ENCODE assay signal across 14 cellular contexts in the genomic region with DNA sequence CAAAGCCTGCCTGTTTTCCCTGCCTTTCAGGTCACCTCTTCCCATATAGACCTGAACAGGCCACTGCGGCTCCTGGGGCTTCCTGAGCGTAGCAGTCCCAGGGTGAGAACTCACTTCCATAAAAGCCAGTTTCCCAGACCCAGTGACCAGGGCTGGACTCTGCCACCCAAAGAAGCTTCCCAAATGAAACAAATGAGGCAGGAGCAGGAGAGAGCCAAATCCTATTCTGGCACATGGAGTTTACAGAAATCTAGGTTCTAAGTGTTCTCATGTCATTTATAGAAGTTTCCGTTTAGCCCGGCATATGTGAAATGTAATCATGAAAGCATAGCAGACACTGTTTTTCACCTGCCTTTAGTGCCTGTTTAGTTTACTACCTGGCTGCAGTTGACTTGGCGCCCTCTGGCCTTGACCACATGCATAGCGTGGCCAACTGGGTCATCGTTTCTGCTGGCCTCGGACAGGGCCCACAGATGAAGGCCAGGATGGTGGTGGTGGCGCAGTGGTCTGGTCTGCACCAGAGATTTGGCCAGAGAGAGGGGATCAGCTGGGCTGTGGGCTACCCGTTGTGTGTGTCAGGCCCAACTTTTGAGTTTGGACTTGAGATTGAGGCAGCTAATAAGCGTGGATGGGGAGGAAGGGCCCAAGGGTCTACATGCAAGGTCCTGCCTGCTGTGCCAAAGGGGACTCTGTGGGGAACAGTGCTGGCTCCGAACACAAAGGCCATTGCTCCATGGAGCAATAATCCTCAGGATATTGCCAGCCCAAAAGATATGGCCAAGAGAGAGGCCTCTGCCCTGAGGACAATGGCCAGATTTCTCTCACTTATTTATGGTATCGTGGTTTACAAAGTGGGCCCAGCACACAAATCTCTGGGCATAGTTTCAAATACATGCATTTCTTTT. TPM values are rescaled to one million over a fixed set of nuclear protein-coding genes. Genes with fewer than 3 reads are reported as not detected.
DNase-seq lines count a peak whose midpoint lies in the region; ATAC-seq and TF ChIP-seq lines count a peak whose summit lies in the region.
"Had no signal": no experiment of that assay in that cellular context is flagged by ENCODE, and none has a peak within 500 bp of the region (broad histone marks: within the 10 kb centered on the region; RNA-seq: fewer than 3 reads in every experiment).

No MANE protein-coding gene starts in this region.

- 66 to 78% methylated on average over 13 of the region's 13 CpGs for WGBS in esophagus, 2 donors
- 90 to 91% methylated on average over 13 of the region's 13 CpGs for WGBS in sigmoid colon, 2 donors

- H3K4me2 ChIP-seq in DOHH2 (ENCODE audit: low read length) = no peak overlapping the region

- no peak overlapping the region for H3K27ac ChIP-seq in DOHH2 (ENCODE audit: low read depth, low read length)
- H3K27ac ChIP-seq in Panc1 (ENCODE audit: low read length) = peak overlapping the region; percentile 74
- H3K27ac ChIP-seq in esophagus (ENCODE audit: low read depth in 2 of 2, low read length in 1 of 2) = peak overlapping the region; percentile 50 to 79
- peak overlapping the region; percentile 84 to 98 (median 95) for H3K27ac ChIP-seq in sigmoid colon
- H3K27ac ChIP-seq: spleen had no signal

- POLR2A ChIA-PET in Panc1 (lab: Charles Lee) = no interaction called here

- peaks cover 48% of the 10 kb centered on the region for H3K27me3 ChIP-seq in DOHH2 (ENCODE audit: control insufficient read depth, low read length)
- no peaks in the 10 kb centered on the region for H3K27me3 ChIP-seq in Panc1 (ENCODE audit: control insufficient read depth, insufficient read depth, low read length)
- H3K27me3 ChIP-seq in esophagus (ENCODE audit: control insufficient read depth in 1 of 2, insufficient read depth in 2 of 2, low read length in 2 of 2) = no peaks in the 10 kb centered on the region
- H3K27me3 ChIP-seq in sigmoid colon = no peaks in the 10 kb centered on the region
- H3K27me3 ChIP-seq: BLaER1 treated with 17β-estradiol and CSF1 and Interleukin-3, amounts not matched to agents 10 nM and 100 nM; spleen had no signal

- in situ Hi-C loops in Panc1 (cut with HindIII; ENCODE audit: low pct_unique_long_range_greater_than_20kb, low sequenced_read_pairs) = no loop called here

- TF ChIP-seq EP300 in sigmoid colon (IDR thresholded peaks at IDR 0.05) = no peak

- no peaks in the 10 kb centered on the region for H4K20me1 ChIP-seq in DOHH2 (ENCODE audit: control insufficient read depth, insufficient read depth, low read depth, low read length)

- no peaks in the 10 kb centered on the region for H3K79me2 ChIP-seq in DOHH2 (ENCODE audit: control insufficient read depth, low read length)

- H3K9me3 ChIP-seq in DOHH2 (ENCODE audit: control insufficient read depth, insufficient read depth, low read length) (no peaks in the 10 kb centered on the region), Panc1 (ENCODE audit: control insufficient read depth, insufficient read depth, low read depth, low read length) (no peaks in the 10 kb centered on the region), esophagus (ENCODE audit: control insufficient read depth in 2 of 2, insufficient read depth in 1 of 2, low read depth in 1 of 2, low read length in 1 of 2) (no peaks in the 10 kb centered on the region), sigmoid colon (no peaks in the 10 kb centered on the region)
- H3K9me3 ChIP-seq: BLaER1 treated with 17β-estradiol and CSF1 and Interleukin-3, amounts not matched to agents 10 nM and 100 nM; spleen had no signal

- TF ChIP-seq POLR2A in sigmoid colon (IDR thresholded peaks at IDR 0.05) = no peak

- peak; percentile 11 for TF ChIP-seq CTCF in DOHH2 (IDR thresholded peaks at IDR 0.05; ENCODE audit: low read depth, low read length, poor library complexity, severe bottlenecking)
- TF ChIP-seq CTCF in Panc1 (IDR thresholded peaks at IDR 0.05) = no peak
- no peak for TF ChIP-seq CTCF in sigmoid colon (IDR thresholded peaks at IDR 0.05)

- no TSS peak for BruUV-seq in Panc1 (replicated peaks; lab: Mats Ljungman, UMichigan)

- peaks cover 7% of the 10 kb centered on the region for H3K4me1 ChIP-seq in DOHH2 (ENCODE audit: control insufficient read depth, low read length)
- H3K4me1 ChIP-seq in Panc1 (ENCODE audit: control insufficient read depth, insufficient read depth, low read length) = peaks cover 83% of the 10 kb centered on the region
- H3K4me1 ChIP-seq in esophagus (ENCODE audit: control insufficient read depth in 2 of 2, insufficient read depth in 2 of 2, low read length in 1 of 2) = peaks cover 20 to 32% of the 10 kb centered on the region in 2 donors
- peaks cover 0 to 98% (median 94%) of the 10 kb centered on the region in 4 donors for H3K4me1 ChIP-seq in sigmoid colon

- H3K4me3 ChIP-seq in DOHH2 (ENCODE audit: low read length) (no peak overlapping the region), Panc1 (ENCODE audit: low read depth in 2 of 2, low read length in 2 of 2) (no peak overlapping the region), esophagus (ENCODE audit: low read depth in 1 of 2, low read length in 2 of 2) (no peak overlapping the region), sigmoid colon (no peak overlapping the region)
- H3K4me3 ChIP-seq: BLaER1 treated with 17β-estradiol and CSF1 and Interleukin-3, amounts not matched to agents 10 nM and 100 nM; spleen had no signal

- no peaks in the 10 kb centered on the region for H3K9me2 ChIP-seq in DOHH2 (replicated peaks; ENCODE audit: control insufficient read depth, low read length)

- ATAC-seq in Panc1 = no peak
- ATAC-seq in stimulated activated naive CD8-positive, alpha-beta T cell treated with anti-CD3 and anti-CD28 coated beads, Interleukin-15, Interleukin-2, amounts not matched to agents 100 U/mL and 50 U/mL, for 24 hours = no peak
- ATAC-seq: T-helper 17 cell had no signal

- DNase-seq in Panc1 (ENCODE audit: low read depth, low spot score) (no peak), sigmoid colon (no peak), HK-2 (ENCODE audit: unreplicated experiment) (no peak), NCI-H524 treated with DMSO at 0.1 percent for 48 hours (lab: John Stamatoyannopoulos, UW) (no peak), NCI-H748 (lab: John Stamatoyannopoulos, UW; ENCODE audit: unreplicated experiment) (no peak)
- no peak for DNase-seq in stimulated activated naive CD8-positive, alpha-beta T cell treated with anti-CD3 and anti-CD28 coated beads, Interleukin-15, Interleukin-2, amounts not matched to agents 100 U/mL and 50 U/mL, for 24 hours
- DNase-seq: activated effector memory CD4-positive, alpha-beta T cell treated with Interleukin-2 at 50 U/mL for 16 hours; cerebellar nuclear complex; spleen; T-helper 17 cell had no signal

- intact Hi-C loops in Panc1 (cut with micrococcal nuclease; ENCODE audit: unreplicated experiment) = loop anchor here (10.0 kb wide), 2 partner anchors 54 to 56 kb away; no protein-coding TSS in a partner anchor
- intact Hi-C loops in sigmoid colon (cut with DNase I) = no loop called here

- CTCF ChIA-PET in Panc1 (lab: Charles Lee) = no interaction called here

- no peaks in the 10 kb centered on the region for H3F3A ChIP-seq in DOHH2 (ENCODE audit: control insufficient read depth, insufficient read depth)

- H3K36me3 ChIP-seq in DOHH2 (ENCODE audit: control insufficient read depth, low read length) (no peaks in the 10 kb centered on the region), Panc1 (ENCODE audit: control insufficient read depth, insufficient read depth, low read length) (peaks cover 2% of the 10 kb centered on the region; the same call in 1 of the 2 replicates), esophagus (ENCODE audit: control insufficient read depth in 2 of 2, insufficient read depth in 2 of 2, low read length in 1 of 2) (peaks cover 0 to 2% of the 10 kb centered on the region in 2 donors), sigmoid colon (no peaks in the 10 kb centered on the region)
- H3K36me3 ChIP-seq: spleen had no signal

RNA-seq across cellular contexts. Expression of a gene that starts 43.3 kb away (rescaled TPM):
- total RNA-seq in Panc1 (2021; ENCODE audit: unreplicated experiment) (144 TPM), sigmoid colon (100 to 1,000 TPM in 1 of 4 donors, 10 to 100 TPM in 3; 44.1 to 104 (median 58.5) TPM)
- polyA plus RNA-seq in Panc1 (2012; ENCODE audit: insufficient read length) = 107 TPM
- polyA plus RNA-seq in esophagus (10 to 100 TPM; 26.9 to 38.5 TPM), sigmoid colon (10 to 100 TPM; 10.6 to 28.2 (median 22.2) TPM)
- polyA plus RNA-seq: neural cell had no signal
